Comparison of ENCODE assay signal across 20 cellular contexts in genomic region chr20:46642265-46642942, GRCh38. TPM values are rescaled to one million over a fixed set of nuclear protein-coding genes. Genes with fewer than 3 reads are reported as not detected.
"Had no signal": no experiment of that assay in that cellular context is flagged by ENCODE, and none has a peak within 500 bp of the region (broad histone marks: within the 10 kb centered on the region; RNA-seq: fewer than 3 reads in every experiment).

No MANE protein-coding gene starts in this region.

- H3K27me3 ChIP-seq: colonic mucosa, testis, upper lobe of right lung had no signal

- H3K4me1 Mint-ChIP-seq: mesothelial cell of epicardium; nephron progenitor cell; stimulated activated naive CD8-positive, alpha-beta T cell treated with anti-CD3 and anti-CD28 coated beads, Interleukin-15, amount 100 ng/mL, for 72 hours had no signal

- H3K27ac ChIP-seq: colonic mucosa, prostate gland, spleen, testis, upper lobe of right lung had no signal

- H3K4me1 ChIP-seq: colonic mucosa, prostate gland, spleen, testis, upper lobe of right lung had no signal

- ATAC-seq: activated naive CD4-positive, alpha-beta T cell treated with anti-CD3 and anti-CD28 coated beads, Interleukin-2, amount 50 U/mL, for 72 hours; activated T-cell treated with anti-CD3 and anti-CD28 coated beads, Interleukin-2, amount 50 U/mL, for 4 hours; esophagus mucosa; sciatic nerve; stimulated activated naive CD8-positive, alpha-beta T cell treated with anti-CD3 and anti-CD28 coated beads, Interleukin-15, amount 100 ng/mL, for 72 hours; upper lobe of right lung had no signal

- H3K9me3 Mint-ChIP-seq: activated naive CD4-positive, alpha-beta T cell treated with anti-CD3 and anti-CD28 coated beads, Interleukin-2, amount 50 U/mL, for 72 hours; activated T-cell treated with anti-CD3 and anti-CD28 coated beads, Interleukin-2, amount 50 U/mL, for 4 hours; mesothelial cell of epicardium; nephron progenitor cell; stimulated activated naive CD8-positive, alpha-beta T cell treated with anti-CD3 and anti-CD28 coated beads, Interleukin-15, amount 100 ng/mL, for 72 hours had no signal

- H3K9me3 ChIP-seq: colonic mucosa, prostate gland, spleen, testis, upper lobe of right lung had no signal

- H3K36me3 ChIP-seq: colonic mucosa, prostate gland, spleen, upper lobe of right lung had no signal

- H3K27ac Mint-ChIP-seq: mesothelial cell of epicardium; nephron progenitor cell; stimulated activated naive CD8-positive, alpha-beta T cell treated with anti-CD3 and anti-CD28 coated beads, Interleukin-15, amount 100 ng/mL, for 72 hours had no signal

- DNase-seq: activated CD4-positive, alpha-beta T cell treated with anti-CD3 and anti-CD28 coated beads for 1 hour; activated CD4-positive, alpha-beta T cell treated with anti-CD3 and anti-CD28 coated beads, Interleukin-2, amount 50 U/mL, for 48 hours; activated effector memory CD4-positive, alpha-beta T cell treated with anti-CD3 and anti-CD28 coated beads, Interleukin-2, amount 50 U/mL, for 16 hours; activated T-cell treated with anti-CD3 and anti-CD28 coated beads, Interleukin-2, amount 50 U/mL, for 4 hours; amniotic stem cell; caudate nucleus; colonic mucosa; nephron progenitor cell; spleen; stimulated activated naive CD8-positive, alpha-beta T cell treated with anti-CD3 and anti-CD28 coated beads, Interleukin-15, amount 100 ng/mL, for 72 hours; T-helper 1 cell; T1000; testis; upper lobe of right lung had no signal

- H3K36me3 Mint-ChIP-seq: activated naive CD4-positive, alpha-beta T cell treated with anti-CD3 and anti-CD28 coated beads, Interleukin-2, amount 50 U/mL, for 72 hours had no signal

- H3K4me3 ChIP-seq: colonic mucosa, lung, prostate gland, spleen, testis, upper lobe of right lung had no signal

- H3K4me3 Mint-ChIP-seq: activated T-cell treated with anti-CD3 and anti-CD28 coated beads, Interleukin-2, amount 50 U/mL, for 4 hours; mesothelial cell of epicardium; nephron progenitor cell; stimulated activated naive CD8-positive, alpha-beta T cell treated with anti-CD3 and anti-CD28 coated beads, Interleukin-15, amount 100 ng/mL, for 72 hours had no signal

RNA-seq across cellular contexts. Expression of gene SLC13A3, which starts 8.9 kb away (rescaled TPM):
- total RNA-seq: activated naive CD4-positive, alpha-beta T cell treated with anti-CD3 and anti-CD28 coated beads, Interleukin-2, amount 50 U/mL, for 72 hours had no signal
